ENCODE assay signal across 7 cellular contexts in genomic region chr17:77957215-77957868, GRCh38.
DNase-seq lines count a peak whose midpoint lies in the region; ATAC-seq and TF ChIP-seq lines count a peak whose summit lies in the region.

No MANE protein-coding gene starts in this region.

- ATAC-seq in activated naive CD8-positive, alpha-beta T cell treated with anti-CD3 and anti-CD28 coated beads, Interleukin-2, amount 50 U/mL, for 24 hours, result no peak
- no peak for ATAC-seq in stimulated activated naive B cell treated with anti-CD40 and anti-IgM and Interleukin-4, amounts not matched to agents 10 μg/mL and 1 μg/mL and 100 μg/mL, for 72 hours (replicated peaks)
- no peak for ATAC-seq in HG03139 (IDR thresholded peaks at IDR 0.05; ENCODE audit: unreplicated experiment)
- no peak for ATAC-seq in GM19467 (IDR thresholded peaks at IDR 0.05; ENCODE audit: unreplicated experiment)

- no peaks in the 10 kb centered on the region for H3K9me3 Mint-ChIP-seq in activated naive CD8-positive, alpha-beta T cell treated with anti-CD3 and anti-CD28 coated beads, Interleukin-2, amount 50 U/mL, for 24 hours
- no peaks in the 10 kb centered on the region for H3K9me3 Mint-ChIP-seq in stimulated activated naive B cell treated with anti-CD40 and anti-IgM and Interleukin-4, amounts not matched to agents 10 μg/mL and 1 μg/mL and 100 μg/mL, for 72 hours

- peak overlapping the region; percentile 87 for H3K4me3 Mint-ChIP-seq in activated naive CD8-positive, alpha-beta T cell treated with anti-CD3 and anti-CD28 coated beads, Interleukin-2, amount 50 U/mL, for 24 hours
- peak overlapping the region; percentile 89 to 94 for H3K4me3 Mint-ChIP-seq in stimulated activated naive B cell treated with anti-CD40 and anti-IgM and Interleukin-4, amounts not matched to agents 10 μg/mL and 1 μg/mL and 100 μg/mL, for 72 hours

- H3K9me3 ChIP-seq in HUES48 (ENCODE audit: control insufficient read depth, insufficient read depth, low read length) (no peaks in the 10 kb centered on the region), iPS-20b (ENCODE audit: insufficient read depth, low read depth, low read length) (no peaks in the 10 kb centered on the region)

- no peaks in the 10 kb centered on the region for H3K36me3 Mint-ChIP-seq in activated naive CD8-positive, alpha-beta T cell treated with anti-CD3 and anti-CD28 coated beads, Interleukin-2, amount 50 U/mL, for 24 hours (ENCODE audit: low read depth)
- H3K36me3 Mint-ChIP-seq in stimulated activated naive B cell treated with anti-CD40 and anti-IgM and Interleukin-4, amounts not matched to agents 10 μg/mL and 1 μg/mL and 100 μg/mL, for 72 hours, result peaks cover 0 to 2% of the 10 kb centered on the region in 2 donors

- H3K27ac ChIP-seq in HUES48 (ENCODE audit: low read depth, low read length), result no peak overlapping the region
- H3K27ac ChIP-seq in iPS-20b (ENCODE audit: low read length), result no peak overlapping the region

- H3K4me1 ChIP-seq in HUES48 (ENCODE audit: control insufficient read depth, insufficient read depth, low read length) (peaks cover 24% of the 10 kb centered on the region), iPS-20b (ENCODE audit: insufficient read depth, low read length) (peaks cover 16% of the 10 kb centered on the region; the same call in 1 of the 2 replicates)

- peaks cover 12% of the 10 kb centered on the region for H3K27me3 Mint-ChIP-seq in activated naive CD8-positive, alpha-beta T cell treated with anti-CD3 and anti-CD28 coated beads, Interleukin-2, amount 50 U/mL, for 24 hours
- H3K27me3 Mint-ChIP-seq in stimulated activated naive B cell treated with anti-CD40 and anti-IgM and Interleukin-4, amounts not matched to agents 10 μg/mL and 1 μg/mL and 100 μg/mL, for 72 hours, result peaks cover 25 to 29% of the 10 kb centered on the region in 2 donors

- peaks cover 34% of the 10 kb centered on the region for H3K4me1 Mint-ChIP-seq in activated naive CD8-positive, alpha-beta T cell treated with anti-CD3 and anti-CD28 coated beads, Interleukin-2, amount 50 U/mL, for 24 hours
- H3K4me1 Mint-ChIP-seq in stimulated activated naive B cell treated with anti-CD40 and anti-IgM and Interleukin-4, amounts not matched to agents 10 μg/mL and 1 μg/mL and 100 μg/mL, for 72 hours, result peaks cover 17 to 32% of the 10 kb centered on the region in 2 donors

- H3K4me3 ChIP-seq in HUES48 (ENCODE audit: low read depth, low read length) (peak overlapping the region; percentile 79), iPS-20b (ENCODE audit: low read length) (peak overlapping the region; percentile 83)

- no peak for TF ChIP-seq CTCF in GM10266 (IDR thresholded peaks at IDR 0.05; ENCODE audit: control insufficient read depth, insufficient read depth, low read depth, missing control alignments)

- peak overlapping the region; percentile 89 for H3K27ac Mint-ChIP-seq in activated naive CD8-positive, alpha-beta T cell treated with anti-CD3 and anti-CD28 coated beads, Interleukin-2, amount 50 U/mL, for 24 hours
- H3K27ac Mint-ChIP-seq in stimulated activated naive B cell treated with anti-CD40 and anti-IgM and Interleukin-4, amounts not matched to agents 10 μg/mL and 1 μg/mL and 100 μg/mL, for 72 hours, result peak overlapping the region; percentile 93

- H3K9ac ChIP-seq in HUES48 (ENCODE audit: low read depth, low read length), result peak overlapping the region; percentile 54; the same call in 1 of the 2 replicates
- H3K9ac ChIP-seq in iPS-20b (ENCODE audit: low read depth, low read length), result peak overlapping the region; percentile 71; the same call in 1 of the 2 replicates

- peak; percentile 20 for DNase-seq in GM10266 (ENCODE audit: extremely low spot score)
- DNase-seq in activated naive CD8-positive, alpha-beta T cell treated with anti-CD3 and anti-CD28 coated beads, Interleukin-2, amount 50 U/mL, for 24 hours, result peak; percentile 7
- no peak for DNase-seq in stimulated activated naive B cell treated with anti-CD40 and anti-IgM and Interleukin-4, amounts not matched to agents 10 μg/mL and 1 μg/mL and 100 μg/mL, for 72 hours

- H3K36me3 ChIP-seq in HUES48 (ENCODE audit: control insufficient read depth, insufficient read depth, low read length) (no peaks in the 10 kb centered on the region), iPS-20b (ENCODE audit: insufficient read depth, low read depth, low read length) (no peaks in the 10 kb centered on the region)

- peaks cover 53% of the 10 kb centered on the region for H3K27me3 ChIP-seq in HUES48 (ENCODE audit: control insufficient read depth, insufficient read depth, low read length)
- H3K27me3 ChIP-seq in iPS-20b (ENCODE audit: insufficient read depth, low read length), result peaks cover 68% of the 10 kb centered on the region
